Comparison of ENCODE assay signal across 1 cellular context in genomic region chr5:139482050-139482889, GRCh38.
TF ChIP-seq lines count a peak whose summit lies in the region.

Gene STING1 (minus strand): TSS chr5:139482758. CDS start chr5:139481704, 1,054 bp downstream.

TF ChIP-seq in HEK293, 187 proteins besides CTCF, POLR2A, EP300 and RAD21 (continued from another document):
- TF ChIP-seq ZFHX2 (tag by site-specific recombination; conservative IDR thresholded peaks at IDR 0.05) = no peak
- no peak for TF ChIP-seq ATF2 (tag by site-specific recombination; IDR thresholded peaks at IDR 0.05; ENCODE audit: low read depth)
- TF ChIP-seq ZNF223 (tag by site-specific recombination; IDR thresholded peaks at IDR 0.05) = no peak
- TF ChIP-seq BCL11A (tag by site-specific recombination; IDR thresholded peaks at IDR 0.05; ENCODE audit: low read depth) = no peak
- no peak for TF ChIP-seq ELK4 (IDR thresholded peaks at IDR 0.05; ENCODE audit: borderline replicate concordance, low read depth, low read length)
- TF ChIP-seq ZNF157 (tag by site-specific recombination; IDR thresholded peaks at IDR 0.05) = no peak
- TF ChIP-seq ZFP37 (tag by site-specific recombination; IDR thresholded peaks at IDR 0.05) = no peak
- no peak for TF ChIP-seq ZNF658 (tag by site-specific recombination; IDR thresholded peaks at IDR 0.05)
- TF ChIP-seq ZNF585B (tag by site-specific recombination; IDR thresholded peaks at IDR 0.05) = no peak
- TF ChIP-seq ZNF221 (tag by site-specific recombination; IDR thresholded peaks at IDR 0.05; ENCODE audit: borderline replicate concordance) = 0 out of 2 replicates have a peak, but pooled peaks have one; percentile 5
- TF ChIP-seq OSR2 (tag by site-specific recombination; IDR thresholded peaks at IDR 0.05) = peak; percentile 63; the same call in 1 of the 2 replicates
- peak; percentile 67 for TF ChIP-seq KLF17 (tag by site-specific recombination; IDR thresholded peaks at IDR 0.05)
- peak; percentile 56; the same call in 1 of the 2 replicates for TF ChIP-seq ZNF580 (tag by site-specific recombination; IDR thresholded peaks at IDR 0.05)
- TF ChIP-seq ZNF561 (tag by site-specific recombination; IDR thresholded peaks at IDR 0.05; ENCODE audit: borderline replicate concordance) = peak; percentile 81
- TF ChIP-seq ZNF549 (tag by site-specific recombination; IDR thresholded peaks at IDR 0.05) = no peak
- no peak for TF ChIP-seq SETDB1 (IDR thresholded peaks at IDR 0.05; ENCODE audit: insufficient read length, low read length)
- TF ChIP-seq ZNF837 (tag by site-specific recombination; IDR thresholded peaks at IDR 0.05) = no peak
- no peak for TF ChIP-seq ZNF785 (tag by site-specific recombination; IDR thresholded peaks at IDR 0.05)
- no peak for TF ChIP-seq ZNF146 (tag by site-specific recombination; IDR thresholded peaks at IDR 0.05)
- TF ChIP-seq ZNF747 (tag by site-specific recombination; IDR thresholded peaks at IDR 0.05) = no peak
- peak; percentile 71 for TF ChIP-seq ZBTB21 (tag by site-specific recombination; IDR thresholded peaks at IDR 0.05)
- no peak for TF ChIP-seq ZNF416 (tag by site-specific recombination; IDR thresholded peaks at IDR 0.05)
